In genomic region chr1:200281451-200281850, GRCh38 we compare ENCODE assay signal across 25 cellular contexts.
"Had no signal": no experiment of that assay in that cellular context is flagged by ENCODE, and none has a peak within 500 bp of the region (broad histone marks: within the 10 kb centered on the region; RNA-seq: fewer than 3 reads in every experiment).

No MANE protein-coding gene starts in this region.

- H3K79me2 ChIP-seq: parathyroid adenoma had no signal

- FAIRE-seq: small intestine had no signal

- H3K36me3 ChIP-seq: neural progenitor cell, ovary, right lobe of liver, sigmoid colon, suprapubic skin, tibial artery, transverse colon, upper lobe of right lung, uterus had no signal

- DNase-seq: natural killer cell; occipital lobe; ovary; posterior cingulate gyrus; psoas muscle; right cardiac atrium; right lobe of liver; sigmoid colon; small intestine; stimulated activated CD4-positive, alpha-beta T cell treated with anti-CD3 and anti-CD28 coated beads, Interleukin-1b, Interleukin-23, amount 100 ng/mL, for 48 hours; stimulated activated CD4-positive, alpha-beta T cell treated with anti-CD3 and anti-CD28 coated beads, Interleukin-4, amount 100 ng/mL, for 1 hour; stimulated activated CD4-positive, alpha-beta T cell treated with anti-CD3 and anti-CD28 coated beads, Interleukin-4, amount 100 ng/mL, for 4 hours; stimulated activated CD8-positive, alpha-beta memory T cell treated with anti-CD3 and anti-CD28 coated beads, Interleukin-4, amount 100 ng/mL, for 48 hours; stimulated activated naive CD4-positive, alpha-beta T cell; stimulated activated naive CD8-positive, alpha-beta T cell treated with anti-CD3 and anti-CD28 coated beads, Interleukin-15, amount 100 ng/mL, for 72 hours; stimulated activated naive CD8-positive, alpha-beta T cell treated with anti-CD3 and anti-CD28 coated beads, Interleukin-15, Interleukin-2, amounts not matched to agents 100 U/mL and 50 U/mL, for 24 hours; substantia nigra; testis; tibial artery; transverse colon; upper lobe of right lung; uterus had no signal

- H3K4me2 ChIP-seq: neural progenitor cell had no signal

- H3K4me3 ChIP-seq: neural progenitor cell, ovary, psoas muscle, right lobe of liver, sigmoid colon, suprapubic skin, testis, tibial artery, transverse colon, upper lobe of right lung, uterus had no signal

- H3K4me1 ChIP-seq: neural progenitor cell, parathyroid adenoma, psoas muscle, sigmoid colon, suprapubic skin, testis, tibial artery, transverse colon, upper lobe of right lung, uterus had no signal

- H3K27ac ChIP-seq: neural progenitor cell, ovary, parathyroid adenoma, psoas muscle, right lobe of liver, sigmoid colon, suprapubic skin, testis, tibial artery, transverse colon, upper lobe of right lung, uterus had no signal

- H3K27me3 ChIP-seq: neural progenitor cell, ovary, right lobe of liver, sigmoid colon, suprapubic skin, testis, transverse colon, upper lobe of right lung, uterus had no signal

- H3K9me3 ChIP-seq: ovary, psoas muscle, right lobe of liver, sigmoid colon, suprapubic skin, testis, tibial artery, transverse colon, upper lobe of right lung, uterus had no signal

- H3K9ac ChIP-seq: neural progenitor cell, parathyroid adenoma had no signal

- H2AFZ ChIP-seq: neural progenitor cell, parathyroid adenoma had no signal
